Comparison of ENCODE assay signal across 11 cellular contexts in genomic region chr7:16817536-16817935, GRCh38. TPM values are rescaled to one million over a fixed set of nuclear protein-coding genes. Genes with fewer than 3 reads are reported as not detected.
A peak's percentile ranks its signal among the peaks of the same experiment; 100 is the strongest.
DNase-seq lines count a peak whose midpoint lies in the region; ATAC-seq and TF ChIP-seq lines count a peak whose summit lies in the region.
"Had no signal": no experiment of that assay in that cellular context is flagged by ENCODE, and none has a peak within 500 bp of the region (broad histone marks: within the 10 kb centered on the region; RNA-seq: fewer than 3 reads in every experiment).

No MANE protein-coding gene starts in this region.

- H3K27me3 ChIP-seq in Panc1 (ENCODE audit: control insufficient read depth, insufficient read depth, low read length) = no peaks in the 10 kb centered on the region

- H3K4me1 Mint-ChIP-seq in activated T-helper 17 cell treated with anti-CD3 and anti-CD28 coated beads, Interleukin-2, amount 50 U/mL, for 72 hours = no peaks in the 10 kb centered on the region
- H3K4me1 Mint-ChIP-seq: activated CD4-positive, alpha-beta T cell treated with anti-CD3 and anti-CD28 coated beads, Interleukin-2, amount 10 ng/mL, durations not matched to agents 24 days and 14 days had no signal

- in situ Hi-C loops in Panc1 (cut with HindIII; ENCODE audit: low pct_unique_long_range_greater_than_20kb, low sequenced_read_pairs) = no loop called here

- H3K9me3 ChIP-seq in HEK293 (ENCODE audit: control insufficient read depth, insufficient read depth, low read depth, low read length) = no peaks in the 10 kb centered on the region
- no peaks in the 10 kb centered on the region for H3K9me3 ChIP-seq in Panc1 (ENCODE audit: control insufficient read depth, insufficient read depth, low read depth, low read length)
- H3K9me3 ChIP-seq: SK-N-SH had no signal

- TF ChIP-seq CTCF in HEK293 (tag by site-specific recombination; IDR thresholded peaks at IDR 0.05) (no peak), Panc1 (IDR thresholded peaks at IDR 0.05) (no peak), retinal pigment epithelial cell (conservative IDR thresholded peaks at IDR 0.05; ENCODE audit: low read depth, low read length) (no peak)

- ATAC-seq in Panc1 (no peak), esophagus mucosa (peak; percentile 92), GM18498 (IDR thresholded peaks at IDR 0.05; ENCODE audit: unreplicated experiment) (no peak)
- ATAC-seq in activated T-helper 17 cell treated with anti-CD3 and anti-CD28 coated beads, Interleukin-2, amount 50 U/mL, for 72 hours (replicated peaks) = no peak

- no peaks in the 10 kb centered on the region for H3K4me1 ChIP-seq in HEK293 (ENCODE audit: control insufficient read depth, insufficient read depth, low read length)
- peaks cover 7% of the 10 kb centered on the region for H3K4me1 ChIP-seq in Panc1 (ENCODE audit: control insufficient read depth, insufficient read depth, low read length)

- H3K36me3 ChIP-seq in HEK293 (ENCODE audit: control insufficient read depth in 2 of 2, insufficient read depth in 1 of 2, low read length in 2 of 2) (no peaks in the 10 kb centered on the region), Panc1 (ENCODE audit: control insufficient read depth, insufficient read depth, low read length) (no peaks in the 10 kb centered on the region)

- DNase-seq in Panc1 (ENCODE audit: low read depth, low spot score) = no peak
- DNase-seq in retinal pigment epithelial cell (ENCODE audit: low read depth) = peak; percentile 48
- no peak for DNase-seq in iPS-NIHi7 (ENCODE audit: extremely low spot score)
- DNase-seq: activated CD4-positive, alpha-beta T cell treated with anti-CD3 and anti-CD28 coated beads, Interleukin-2, amount 10 ng/mL, durations not matched to agents 24 days and 14 days; EL; SK-N-SH had no signal

- H3K4me3 ChIP-seq in HEK293 (ENCODE audit: low read depth, low read length) = no peak overlapping the region
- no peak overlapping the region for H3K4me3 ChIP-seq in Panc1 (ENCODE audit: low read depth in 2 of 2, low read length in 2 of 2)
- H3K4me3 ChIP-seq in retinal pigment epithelial cell (ENCODE audit: low read length) = no peak overlapping the region
- H3K4me3 ChIP-seq: skin epidermis had no signal

- no peaks in the 10 kb centered on the region for H3K9me3 Mint-ChIP-seq in activated T-helper 17 cell treated with anti-CD3 and anti-CD28 coated beads, Interleukin-2, amount 50 U/mL, for 72 hours

- H3K36me3 Mint-ChIP-seq in activated T-helper 17 cell treated with anti-CD3 and anti-CD28 coated beads, Interleukin-2, amount 50 U/mL, for 72 hours (ENCODE audit: low read depth) = no peaks in the 10 kb centered on the region

- H3K27me3 Mint-ChIP-seq in activated T-helper 17 cell treated with anti-CD3 and anti-CD28 coated beads, Interleukin-2, amount 50 U/mL, for 72 hours = peaks cover 10% of the 10 kb centered on the region

- CTCF ChIA-PET in HEK293 (lab: Yijun Ruan, JAX) (interaction anchor here (0.6 kb wide), 3 partner anchors 41 to 707 kb away, joined by 3 read pairs; no protein-coding TSS in a partner anchor), Panc1 (lab: Charles Lee) (interaction anchor here (0.6 to 0.7 kb wide), 2 partner anchors 122 to 286 kb away, joined by 4 read pairs; no protein-coding TSS in a partner anchor)

- POLR2A ChIA-PET in HEK293 (lab: Yijun Ruan, JAX) (no interaction called here), Panc1 (lab: Charles Lee) (no interaction called here)

- BruUV-seq in Panc1 (replicated peaks; lab: Mats Ljungman, UMichigan) = no TSS peak

- intact Hi-C loops in Panc1 (cut with micrococcal nuclease; ENCODE audit: unreplicated experiment) = no loop called here

- no peak overlapping the region for H3K4me3 Mint-ChIP-seq in activated T-helper 17 cell treated with anti-CD3 and anti-CD28 coated beads, Interleukin-2, amount 50 U/mL, for 72 hours
- H3K4me3 Mint-ChIP-seq: activated CD4-positive, alpha-beta T cell treated with anti-CD3 and anti-CD28 coated beads, Interleukin-2, amount 10 ng/mL, durations not matched to agents 24 days and 14 days had no signal

- no peak overlapping the region for H3K27ac ChIP-seq in HEK293 (ENCODE audit: extremely low read depth, low read depth, low read length)
- H3K27ac ChIP-seq in Panc1 (ENCODE audit: low read length) = 0 out of 2 replicates have a peak overlapping the region, but pooled peaks have one; percentile 8
- H3K27ac ChIP-seq: skin epidermis had no signal

- no peak overlapping the region for H3K27ac Mint-ChIP-seq in activated T-helper 17 cell treated with anti-CD3 and anti-CD28 coated beads, Interleukin-2, amount 50 U/mL, for 72 hours
- H3K27ac Mint-ChIP-seq: activated CD4-positive, alpha-beta T cell treated with anti-CD3 and anti-CD28 coated beads, Interleukin-2, amount 10 ng/mL, durations not matched to agents 24 days and 14 days had no signal

TF ChIP-seq in HEK293, 187 proteins besides CTCF, POLR2A, EP300 and RAD21:
- TF ChIP-seq ZNF600 (tag by site-specific recombination; IDR thresholded peaks at IDR 0.05) (no peak), ZSCAN30 (tag by site-specific recombination; IDR thresholded peaks at IDR 0.05) (no peak), PBX3 (CRISPR knock-in tag; IDR thresholded peaks at IDR 0.05) (no peak), ZNF664 (tag by site-specific recombination; IDR thresholded peaks at IDR 0.05) (no peak), ZNF654 (tag by site-specific recombination; IDR thresholded peaks at IDR 0.05; ENCODE audit: low read depth) (no peak), ZNF2 (tag by site-specific recombination; IDR thresholded peaks at IDR 0.05) (no peak), ZNF501 (tag by site-specific recombination; IDR thresholded peaks at IDR 0.05) (no peak)
- TF ChIP-seq, protein P1, sequence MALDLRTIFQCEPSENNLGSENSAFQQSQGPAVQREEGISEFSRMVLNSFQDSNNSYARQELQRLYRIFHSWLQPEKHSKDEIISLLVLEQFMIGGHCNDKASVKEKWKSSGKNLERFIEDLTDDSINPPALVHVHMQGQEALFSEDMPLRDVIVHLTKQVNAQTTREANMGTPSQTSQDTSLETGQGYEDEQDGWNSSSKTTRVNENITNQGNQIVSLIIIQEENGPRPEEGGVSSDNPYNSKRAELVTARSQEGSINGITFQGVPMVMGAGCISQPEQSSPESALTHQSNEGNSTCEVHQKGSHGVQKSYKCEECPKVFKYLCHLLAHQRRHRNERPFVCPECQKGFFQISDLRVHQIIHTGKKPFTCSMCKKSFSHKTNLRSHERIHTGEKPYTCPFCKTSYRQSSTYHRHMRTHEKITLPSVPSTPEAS (tag by site-specific recombination; IDR thresholded peaks at IDR 0.05) = peak; percentile 33; the same call in 1 of the 2 replicates

RNA-seq across cellular contexts. Expression of gene AGR2, which starts 12.7 kb away (rescaled TPM):
- total RNA-seq in Panc1 (2021; ENCODE audit: unreplicated experiment) = 147 TPM
- 128 TPM for polyA plus RNA-seq in Panc1 (2012; ENCODE audit: insufficient read length)
- 7.5 TPM for total RNA-seq in esophagus mucosa
- not detected for total RNA-seq in activated T-helper 17 cell treated with anti-CD3 and anti-CD28 coated beads, Interleukin-2, amount 50 U/mL, for 72 hours
- total RNA-seq: activated CD4-positive, alpha-beta T cell treated with anti-CD3 and anti-CD28 coated beads, Interleukin-2, amount 10 ng/mL, durations not matched to agents 24 days and 14 days had no signal
- polyA plus RNA-seq: SK-N-SH had no signal

Comparison
In these comparisons a context has a peak if more than half of its experiments do, and no peak if none do; other contexts are left out.
1. RNA of gene AGR2, which starts 12.7 kb away (total RNA-seq): 147 TPM in Panc1 (single experiment); 7.5 TPM in esophagus mucosa (single experiment) and not detected in activated T-helper 17 cell treated with anti-CD3 and anti-CD28 coated beads, Interleukin-2, amount 50 U/mL, for 72 hours; every median in the first group is over 10 times any median in the second.